Comparison of ENCODE assay signal across 8 cellular contexts in genomic region chr15:57706405-57707209, GRCh38. TPM values are rescaled to one million over a fixed set of nuclear protein-coding genes. Genes with fewer than 3 reads are reported as not detected.
DNase-seq lines count a peak whose midpoint lies in the region; ATAC-seq, FAIRE-seq and TF ChIP-seq lines count a peak whose summit lies in the region.

Gene POLR2M (plus strand): TSS chr15:57706714. CDS start chr15:57706843, 129 bp downstream.

- H3K4me2 ChIP-seq in mammary epithelial cell (ENCODE audit: insufficient read depth, low read depth, low read length), result peak within 1 kb of the TSS; percentile 95

- in situ Hi-C loops in ACHN (cut with HindIII; ENCODE audit: low pct_ligation_motif_present, low pct_unique_long_range_greater_than_20kb, low sequenced_read_pairs), result no loop called here
- in situ Hi-C loops in mammary epithelial cell (cut with MboI; ENCODE audit: low sequenced_read_pairs in 2 of 2), result no loop called here

- peak within 1 kb of the TSS; percentile 88 for H3K4me3 ChIP-seq in WERI-Rb-1 (ENCODE audit: low read depth, low read length)
- H3K4me3 ChIP-seq in mammary epithelial cell (replicated peaks in 1 of 3; ENCODE audit: insufficient read depth in 1 of 3, low read depth in 2 of 3, low read length in 3 of 3), result peak within 1 kb of the TSS; percentile 86 to 98 (median 95)
- peak within 1 kb of the TSS; percentile 68 to 93 for H3K4me3 ChIP-seq in small intestine (ENCODE audit: low read depth in 1 of 2, low read length in 2 of 2)

- peak; percentile 98 for DNase-seq in ACHN
- peak; percentile 92 for DNase-seq in NCI-H2227 (lab: John Stamatoyannopoulos, UW; ENCODE audit: unreplicated experiment)
- peak; percentile 90 for DNase-seq in WERI-Rb-1
- peak; percentile 97 for DNase-seq in mammary epithelial cell
- peak; percentile 96 for DNase-seq in iPS-NIHi11 (ENCODE audit: low spot score)
- DNase-seq in small intestine, result peak; percentile 95

- dilution Hi-C loops in mammary epithelial cell (cut with HindIII; ENCODE audit: low sequenced_read_pairs), result no loop called here

- ATAC-seq in GM18873 (IDR thresholded peaks at IDR 0.05; ENCODE audit: low FRiP score, unreplicated experiment) (peak; percentile 87), HG03139 (IDR thresholded peaks at IDR 0.05; ENCODE audit: unreplicated experiment) (peak; percentile 94)

- H3K27me3 ChIP-seq in WERI-Rb-1 (ENCODE audit: insufficient read depth, low read depth, severe bottlenecking) (no peaks in the 10 kb centered on the region), mammary epithelial cell (ENCODE audit: insufficient read depth, low read length) (no peaks in the 10 kb centered on the region), small intestine (ENCODE audit: control insufficient read depth in 2 of 2, insufficient read depth in 2 of 2, low read length in 2 of 2) (no peaks in the 10 kb centered on the region)

- peak within 1 kb of the TSS; percentile 99 for H3K9ac ChIP-seq in mammary epithelial cell (ENCODE audit: insufficient read depth, low read length)

- CTCF ChIA-PET in mammary epithelial cell (lab: Charles Lee; ENCODE audit: low non-redundant PET), result no interaction called here

- no peak for FAIRE-seq in small intestine (lab: Jason Lieb, UNC)

- H4K20me1 ChIP-seq in mammary epithelial cell (ENCODE audit: insufficient read depth, low read length), result no peaks in the 10 kb centered on the region

- intact Hi-C loops in mammary epithelial cell (cut with micrococcal nuclease), result loop anchor here (1.0 to 5.0 kb wide), 5 partner anchors 21 to 144 kb away; no protein-coding TSS in a partner anchor

- H3K79me2 ChIP-seq in mammary epithelial cell (ENCODE audit: insufficient read depth, low read length), result peaks cover 50% of the 10 kb centered on the region

- peak within 1 kb of the TSS; percentile 94 for H2AFZ ChIP-seq in mammary epithelial cell (ENCODE audit: low read depth, low read length)

- peaks cover 5% of the 10 kb centered on the region for H3K9me3 ChIP-seq in WERI-Rb-1 (ENCODE audit: severe bottlenecking)
- H3K9me3 ChIP-seq in mammary epithelial cell (replicated peaks; ENCODE audit: insufficient read depth, low read length), result no peaks in the 10 kb centered on the region
- no peaks in the 10 kb centered on the region for H3K9me3 ChIP-seq in small intestine (ENCODE audit: control insufficient read depth, low read depth)

- TF ChIP-seq CTCF in WERI-Rb-1 (IDR thresholded peaks at IDR 0.05; ENCODE audit: low read depth, low read length), result no peak
- TF ChIP-seq CTCF in mammary epithelial cell (conservative IDR thresholded peaks at IDR 0.05 in 1 of 2, IDR thresholded peaks at IDR 0.05 in 1 of 2; ENCODE audit: extremely low read depth in 1 of 2, insufficient read depth in 1 of 2, low read depth in 1 of 2, low read length in 2 of 2), result no peak

- no TSS peak for BruUV-seq in mammary epithelial cell (replicated peaks; lab: Mats Ljungman, UMichigan)

- H3K36me3 ChIP-seq in WERI-Rb-1 (peaks cover 33% of the 10 kb centered on the region), mammary epithelial cell (ENCODE audit: insufficient read depth, low read length) (peaks cover 15% of the 10 kb centered on the region), small intestine (ENCODE audit: control insufficient read depth in 2 of 2, insufficient read depth in 2 of 2, low read length in 2 of 2) (peaks cover 8% of the 10 kb centered on the region in 2 donors)

- 3% methylated on average over 36 of the region's 70 CpGs for WGBS in mammary epithelial cell (ENCODE audit: low coverage, missing lambda C conversion rate)
- WGBS in small intestine, 3 donors, result 0 to 4% (median 3%) methylated on average over 69 to 70 of the region's 70 CpGs

- H3K4me1 ChIP-seq in mammary epithelial cell (ENCODE audit: insufficient read depth, low read length) (peaks cover 27% of the 10 kb centered on the region), small intestine (ENCODE audit: control insufficient read depth in 2 of 2, insufficient read depth in 1 of 2, low read depth in 1 of 2, low read length in 1 of 2) (peaks cover 0 to 2% of the 10 kb centered on the region in 2 donors)

- peak within 1 kb of the TSS; percentile 87 for H3K27ac ChIP-seq in WERI-Rb-1
- H3K27ac ChIP-seq in mammary epithelial cell (ENCODE audit: insufficient read depth, low read depth, low read length), result peak within 1 kb of the TSS; percentile 94
- peak within 1 kb of the TSS; percentile 84 to 97 for H3K27ac ChIP-seq in small intestine (ENCODE audit: low read depth in 1 of 2, low read length in 1 of 2)

RNA-seq across cellular contexts. Expression of gene POLR2M, which starts in this region (rescaled TPM):
- total RNA-seq in mammary epithelial cell, result 100 to 1,000 TPM in 1 of 2 donors, 10 to 100 TPM in 1; 82.9 to 109 TPM
- polyA plus RNA-seq in mammary epithelial cell, result 51.3 TPM
- 70.1 TPM for polyA minus RNA-seq in mammary epithelial cell
- 100 to 1,000 TPM; 123 to 260 (median 155) TPM for polyA plus RNA-seq in small intestine

Comparison
In these comparisons a context has a peak if more than half of its experiments do, and no peak if none do; other contexts are left out.
1. Peak in every context shown above with its lines: DNase-seq, ATAC-seq, H3K4me3 ChIP-seq and H3K27ac ChIP-seq.